8 cellular contexts compared by ENCODE assay signal in the genomic region with DNA sequence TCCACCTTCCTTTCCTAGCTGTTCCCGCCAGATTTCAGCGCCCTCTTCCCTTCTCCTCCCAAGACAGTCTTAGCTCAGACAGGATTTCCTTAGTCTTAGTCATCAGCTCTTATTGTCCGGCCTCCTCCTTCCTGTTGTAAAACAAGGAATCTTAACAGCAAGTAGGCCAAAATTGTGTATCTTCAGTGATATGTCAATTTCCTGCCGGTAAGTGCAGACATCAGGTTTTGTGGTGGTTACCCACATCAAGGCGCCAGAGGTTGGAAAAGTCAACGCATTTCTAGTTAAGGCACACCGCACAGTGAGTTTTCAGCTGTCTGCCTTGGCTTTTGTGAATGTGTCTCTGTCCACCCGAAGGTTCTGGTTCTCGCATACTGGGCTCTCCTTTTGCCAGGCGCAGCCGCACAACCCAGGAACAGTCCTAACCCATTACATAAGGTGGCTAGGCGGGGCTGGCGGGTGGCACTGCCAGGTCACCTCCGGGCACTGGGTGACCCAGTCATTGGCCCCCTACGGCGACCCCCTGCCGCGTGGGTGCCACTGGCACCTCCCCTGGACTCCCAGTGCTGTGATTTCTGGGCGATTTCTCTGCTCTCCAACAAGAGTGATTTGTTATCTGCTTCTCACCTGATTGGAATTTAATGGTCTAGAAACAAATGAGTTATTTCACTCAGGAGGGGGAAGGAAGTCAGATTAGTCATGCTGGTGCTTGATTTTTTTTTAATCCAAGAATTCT. TPM values are rescaled to one million over a fixed set of nuclear protein-coding genes. Genes with fewer than 3 reads are reported as not detected.
A peak's percentile ranks its signal among the peaks of the same experiment; 100 is the strongest.
DNase-seq lines count a peak whose midpoint lies in the region; ATAC-seq and TF ChIP-seq lines count a peak whose summit lies in the region.

No MANE protein-coding gene starts in this region.

- no peaks in the 10 kb centered on the region for H3K4me1 ChIP-seq in colonic mucosa

- H3K36me3 ChIP-seq in colonic mucosa, result no peaks in the 10 kb centered on the region

- peaks cover 51% of the 10 kb centered on the region for H3K36me3 Mint-ChIP-seq in nephron progenitor cell (ENCODE audit: low read depth)

- no peak for DNase-seq in AG04450 (ENCODE audit: low read depth, low spot score)
- no peak for DNase-seq in colonic mucosa
- DNase-seq in nephron progenitor cell, result no peak
- DNase-seq in SKM-1 treated with dmso at 0.1 percent for 144 hours (lab: John Stamatoyannopoulos, UW; ENCODE audit: unreplicated experiment), result no peak
- no peak for DNase-seq in Kasumi-1 (lab: John Stamatoyannopoulos, UW)
- DNase-seq in NCI-H2107 treated with DMSO at 0.1 percent for 48 hours (lab: John Stamatoyannopoulos, UW; ENCODE audit: unreplicated experiment), result no peak

- H3K4me3 ChIP-seq in AG04450 (ENCODE audit: low read depth, low read length), result no peak overlapping the region
- no peak overlapping the region for H3K4me3 ChIP-seq in colonic mucosa

- H3K27ac Mint-ChIP-seq in nephron progenitor cell, result peak overlapping the region; percentile 93

- intact Hi-C loops in colonic mucosa (cut with DNase I), result no loop called here

- peak overlapping the region; percentile 22 for H3K4me3 Mint-ChIP-seq in nephron progenitor cell

- no peaks in the 10 kb centered on the region for H3K27me3 ChIP-seq in AG04450 (ENCODE audit: control insufficient read depth, insufficient read depth, low read length)
- H3K27me3 ChIP-seq in colonic mucosa, result no peaks in the 10 kb centered on the region

- no peak for ATAC-seq in GM21717 (IDR thresholded peaks at IDR 0.05; ENCODE audit: unreplicated experiment)

- no peaks in the 10 kb centered on the region; the same call in 1 of the 2 replicates for H3K9me3 ChIP-seq in AG04450 (ENCODE audit: control insufficient read depth, insufficient read depth, low read length)
- no peaks in the 10 kb centered on the region for H3K9me3 ChIP-seq in colonic mucosa

- peaks cover 79% of the 10 kb centered on the region for H3K4me1 Mint-ChIP-seq in nephron progenitor cell

- H3K27ac ChIP-seq in AG04450 (ENCODE audit: low read depth, low read length), result peak overlapping the region; percentile 84
- H3K27ac ChIP-seq in colonic mucosa, result peak overlapping the region; percentile 41

- TF ChIP-seq RAD21 in Ishikawa (IDR thresholded peaks at IDR 0.05; ENCODE audit: low read depth), result peak; percentile 3; the same call in 1 of the 2 replicates

- peak; percentile 80; the same call in 1 of the 2 replicates for TF ChIP-seq EP300 in Ishikawa (IDR thresholded peaks at IDR 0.05; ENCODE audit: borderline replicate concordance)

- H3K9me3 Mint-ChIP-seq in nephron progenitor cell, result peaks cover 12% of the 10 kb centered on the region

- CTCF ChIA-PET in AG04450 (lab: Charles Lee), result no interaction called here

- H3K27me3 Mint-ChIP-seq in nephron progenitor cell (ENCODE audit: low read depth, poor library complexity), result peaks cover 7% of the 10 kb centered on the region

- no peak overlapping the region for H3K9ac ChIP-seq in colonic mucosa (ENCODE audit: low read depth in 2 of 2, low read length in 2 of 2)

- POLR2A ChIA-PET in AG04450 (lab: Yijun Ruan, JAX), result interaction anchor here (0.6 to 0.7 kb wide), 2 partner anchors 21 to 125 kb away, joined by 3 to 4 read pairs; no protein-coding TSS in a partner anchor

- TF ChIP-seq CTCF in AG04450 (IDR thresholded peaks at IDR 0.05; ENCODE audit: low read depth, low read length) (no peak), colonic mucosa (IDR thresholded peaks at IDR 0.05) (no peak), nephron progenitor cell (IDR thresholded peaks at IDR 0.05) (no peak)

TF ChIP-seq in Ishikawa, 13 proteins besides CTCF, POLR2A, EP300 and RAD21:
- peak; percentile 80; the same call in 1 of the 2 replicates for TF ChIP-seq TCF12 (IDR thresholded peaks at IDR 0.05; ENCODE audit: low read depth)
- TF ChIP-seq, protein P1, sequence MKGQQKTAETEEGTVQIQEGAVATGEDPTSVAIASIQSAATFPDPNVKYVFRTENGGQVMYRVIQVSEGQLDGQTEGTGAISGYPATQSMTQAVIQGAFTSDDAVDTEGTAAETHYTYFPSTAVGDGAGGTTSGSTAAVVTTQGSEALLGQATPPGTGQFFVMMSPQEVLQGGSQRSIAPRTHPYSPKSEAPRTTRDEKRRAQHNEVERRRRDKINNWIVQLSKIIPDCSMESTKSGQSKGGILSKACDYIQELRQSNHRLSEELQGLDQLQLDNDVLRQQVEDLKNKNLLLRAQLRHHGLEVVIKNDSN (IDR thresholded peaks at IDR 0.05), result no peak
- no peak for TF ChIP-seq FOXM1 (IDR thresholded peaks at IDR 0.05; ENCODE audit: borderline replicate concordance, low read depth)
- TF ChIP-seq ZBTB7A (IDR thresholded peaks at IDR 0.05; ENCODE audit: low read depth), result no peak
- TF ChIP-seq TEAD4 (IDR thresholded peaks at IDR 0.05), result peak; percentile 81
- TF ChIP-seq, protein P2, sequence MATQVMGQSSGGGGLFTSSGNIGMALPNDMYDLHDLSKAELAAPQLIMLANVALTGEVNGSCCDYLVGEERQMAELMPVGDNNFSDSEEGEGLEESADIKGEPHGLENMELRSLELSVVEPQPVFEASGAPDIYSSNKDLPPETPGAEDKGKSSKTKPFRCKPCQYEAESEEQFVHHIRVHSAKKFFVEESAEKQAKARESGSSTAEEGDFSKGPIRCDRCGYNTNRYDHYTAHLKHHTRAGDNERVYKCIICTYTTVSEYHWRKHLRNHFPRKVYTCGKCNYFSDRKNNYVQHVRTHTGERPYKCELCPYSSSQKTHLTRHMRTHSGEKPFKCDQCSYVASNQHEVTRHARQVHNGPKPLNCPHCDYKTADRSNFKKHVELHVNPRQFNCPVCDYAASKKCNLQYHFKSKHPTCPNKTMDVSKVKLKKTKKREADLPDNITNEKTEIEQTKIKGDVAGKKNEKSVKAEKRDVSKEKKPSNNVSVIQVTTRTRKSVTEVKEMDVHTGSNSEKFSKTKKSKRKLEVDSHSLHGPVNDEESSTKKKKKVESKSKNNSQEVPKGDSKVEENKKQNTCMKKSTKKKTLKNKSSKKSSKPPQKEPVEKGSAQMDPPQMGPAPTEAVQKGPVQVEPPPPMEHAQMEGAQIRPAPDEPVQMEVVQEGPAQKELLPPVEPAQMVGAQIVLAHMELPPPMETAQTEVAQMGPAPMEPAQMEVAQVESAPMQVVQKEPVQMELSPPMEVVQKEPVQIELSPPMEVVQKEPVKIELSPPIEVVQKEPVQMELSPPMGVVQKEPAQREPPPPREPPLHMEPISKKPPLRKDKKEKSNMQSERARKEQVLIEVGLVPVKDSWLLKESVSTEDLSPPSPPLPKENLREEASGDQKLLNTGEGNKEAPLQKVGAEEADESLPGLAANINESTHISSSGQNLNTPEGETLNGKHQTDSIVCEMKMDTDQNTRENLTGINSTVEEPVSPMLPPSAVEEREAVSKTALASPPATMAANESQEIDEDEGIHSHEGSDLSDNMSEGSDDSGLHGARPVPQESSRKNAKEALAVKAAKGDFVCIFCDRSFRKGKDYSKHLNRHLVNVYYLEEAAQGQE (IDR thresholded peaks at IDR 0.05; ENCODE audit: low read depth), result peak; percentile 50
- TF ChIP-seq YY1 (IDR thresholded peaks at IDR 0.05; ENCODE audit: low read depth), result no peak
- no peak for TF ChIP-seq CEBPB (IDR thresholded peaks at IDR 0.05)
- TF ChIP-seq CREB1 (IDR thresholded peaks at IDR 0.05; ENCODE audit: low read depth), result no peak
- TF ChIP-seq, protein P3, sequence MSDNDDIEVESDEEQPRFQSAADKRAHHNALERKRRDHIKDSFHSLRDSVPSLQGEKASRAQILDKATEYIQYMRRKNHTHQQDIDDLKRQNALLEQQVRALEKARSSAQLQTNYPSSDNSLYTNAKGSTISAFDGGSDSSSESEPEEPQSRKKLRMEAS (IDR thresholded peaks at IDR 0.05), result no peak; the same call in none of the 2 replicates
- peak; percentile 69; the same call in 1 of the 2 replicates for TF ChIP-seq NFIC (IDR thresholded peaks at IDR 0.05)
- no peak for TF ChIP-seq TAF1 (IDR thresholded peaks at IDR 0.05; ENCODE audit: low read depth)
- no peak for TF ChIP-seq EGR1 (IDR thresholded peaks at IDR 0.05)

RNA-seq across cellular contexts. Expression of a gene that starts 12.9 kb away (rescaled TPM):
- 208 and 248 TPM in 2 replicates for polyA plus RNA-seq in AG04450 (2011; rRNA removed)
- polyA minus RNA-seq in AG04450 (2011; rRNA and poly(A)+ RNA removed), result 167 and 215 TPM in 2 replicates
- total RNA-seq in colonic mucosa, result 100 to 1,000 TPM in 1 of 2 donors, 10 to 100 TPM in 1; 61.1 to 111 TPM

RNA-seq across cellular contexts. Expression of a gene that starts 13.0 kb away (rescaled TPM):
- 206 and 210 TPM in 2 replicates for polyA plus RNA-seq in AG04450 (2011; rRNA removed)
- 207 and 224 TPM in 2 replicates for polyA minus RNA-seq in AG04450 (2011; rRNA and poly(A)+ RNA removed)
- total RNA-seq in colonic mucosa, result 10 to 100 TPM; 27.0 to 97.0 TPM
